Comparison of ENCODE assay signal across 9 cellular contexts in the genomic region with DNA sequence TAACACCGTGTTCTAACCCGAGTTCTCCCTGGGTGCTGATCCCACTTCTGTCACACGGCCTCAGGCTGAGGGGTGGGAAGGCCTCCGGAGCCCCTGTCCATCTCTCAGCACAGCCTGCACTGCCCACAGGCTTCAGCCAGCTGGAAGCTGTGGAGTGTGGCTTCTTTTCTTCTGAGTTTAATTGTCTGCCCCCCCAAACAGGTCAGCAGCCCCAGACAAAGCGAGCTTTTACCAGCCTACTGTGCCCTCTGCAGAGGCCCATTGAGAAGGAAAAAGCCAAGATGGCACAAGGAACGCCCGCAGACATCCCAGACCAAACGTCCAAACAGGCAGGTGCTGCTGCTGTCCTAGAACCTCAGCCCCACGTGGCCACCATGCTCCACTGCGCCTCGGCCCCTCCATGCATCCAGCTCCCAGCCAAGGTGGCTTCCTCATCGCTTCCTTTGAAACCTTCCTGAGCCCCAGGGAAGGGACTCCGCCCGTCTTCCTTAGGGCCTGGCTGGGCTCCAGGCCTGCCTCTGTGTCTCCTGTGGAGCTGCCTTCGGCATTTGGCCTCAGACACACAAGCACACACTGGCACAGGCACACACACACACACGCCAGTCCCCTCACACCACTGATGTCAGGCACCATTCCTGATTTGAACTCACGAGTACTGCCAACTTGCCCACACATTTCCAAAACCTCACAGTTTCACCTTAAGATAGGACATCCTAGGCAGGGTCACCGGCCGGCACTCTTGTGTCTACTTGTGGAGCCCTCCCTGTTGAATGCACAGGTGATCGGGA. TPM values are rescaled to one million over a fixed set of nuclear protein-coding genes. Genes with fewer than 3 reads are reported as not detected.
DNase-seq lines count a peak whose midpoint lies in the region; ATAC-seq and TF ChIP-seq lines count a peak whose summit lies in the region.
"Had no signal": no experiment of that assay in that cellular context is flagged by ENCODE, and none has a peak within 500 bp of the region (broad histone marks: within the 10 kb centered on the region; RNA-seq: fewer than 3 reads in every experiment).

No MANE protein-coding gene starts in this region.

- H3K27ac ChIP-seq in H9 (ENCODE audit: insufficient read length, low read depth, low read length) (no peak overlapping the region), gastroesophageal sphincter (peak overlapping the region; percentile 57 to 96 (median 93)), osteoblast (ENCODE audit: low read depth, low read length) (no peak overlapping the region), A673 (ENCODE audit: low read depth, low read length, poor library complexity, severe bottlenecking) (no peak overlapping the region)
- H3K27ac ChIP-seq: SJCRH30 had no signal

- H2AK5ac ChIP-seq in H9 (ENCODE audit: insufficient read length, low read length), result no peak overlapping the region

- H3K56ac ChIP-seq in H9 (ENCODE audit: insufficient read length, low read depth, low read length), result no peak overlapping the region

- no peaks in the 10 kb centered on the region for H3K9me3 Mint-ChIP-seq in H9

- TF ChIP-seq POLR2A in gastroesophageal sphincter (IDR thresholded peaks at IDR 0.05), result no peak

- CTCF ChIA-PET in A673 (lab: Charles Lee), result no interaction called here

- H3K9ac ChIP-seq in H9 (ENCODE audit: extremely low read depth, insufficient read length, low read length), result no peak overlapping the region

- H3K4me3 ChIP-seq in gastroesophageal sphincter, result peak overlapping the region; percentile 50 to 57
- H3K4me3 ChIP-seq in osteoblast (ENCODE audit: insufficient read depth, low read length), result no peak overlapping the region
- H3K4me3 ChIP-seq in A673 (ENCODE audit: low read depth, low read length, poor library complexity, severe bottlenecking), result no peak overlapping the region
- H3K4me3 ChIP-seq: SJCRH30 had no signal

- H2BK5ac ChIP-seq in H9 (ENCODE audit: insufficient read length, low read length), result no peak overlapping the region

- H3K23ac ChIP-seq in H9 (ENCODE audit: insufficient read length, low read depth, low read length), result no peak overlapping the region

- no peaks in the 10 kb centered on the region for H3K27me3 ChIP-seq in H9 (ENCODE audit: insufficient read depth, low read length)
- no peaks in the 10 kb centered on the region for H3K27me3 ChIP-seq in gastroesophageal sphincter
- H3K27me3 ChIP-seq in osteoblast (ENCODE audit: insufficient read depth, low read length), result no peaks in the 10 kb centered on the region
- H3K27me3 ChIP-seq in A673 (replicated peaks; ENCODE audit: insufficient read depth, low read depth, low read length, poor library complexity), result no peaks in the 10 kb centered on the region
- H3K27me3 ChIP-seq: SJCRH30 had no signal

- TF ChIP-seq CTCF in H9 (conservative IDR thresholded peaks at IDR 0.05), result peak; percentile 27; the same call in 2 of the 3 replicates
- TF ChIP-seq CTCF in gastroesophageal sphincter (IDR thresholded peaks at IDR 0.05), result peak in 2 of 4 experiments; percentile 24 to 36
- no peak for TF ChIP-seq CTCF in osteoblast (IDR thresholded peaks at IDR 0.05; ENCODE audit: extremely low read depth, low read depth, low read length)
- TF ChIP-seq CTCF in A673 (conservative IDR thresholded peaks at IDR 0.05; ENCODE audit: low read depth, low read length), result no peak

- intact Hi-C loops in A673 (cut with micrococcal nuclease; ENCODE audit: unreplicated experiment), result no loop called here

- H3K4me2 ChIP-seq in H9 (ENCODE audit: insufficient read depth, insufficient read length, low read length) (no peak overlapping the region), osteoblast (ENCODE audit: insufficient read depth, low read length) (no peak overlapping the region)

- TF ChIP-seq EP300 in gastroesophageal sphincter (IDR thresholded peaks at IDR 0.05), result no peak

- no peak overlapping the region for H3T11ph ChIP-seq in H9 (ENCODE audit: low read length)

- no peak overlapping the region for H2BK120ac ChIP-seq in H9 (ENCODE audit: low read depth, low read length, poor library complexity, severe bottlenecking)

- peaks cover 3% of the 10 kb centered on the region for H3K79me1 ChIP-seq in H9 (ENCODE audit: insufficient read depth, low read depth, low read length, poor library complexity, severe bottlenecking)

- no peak overlapping the region for H4K8ac ChIP-seq in H9 (replicated peaks; ENCODE audit: insufficient read length, low read depth, low read length)

- no peak overlapping the region for H3K18ac ChIP-seq in H9 (ENCODE audit: insufficient read length, low read depth, low read length)

- DNase-seq in 8988T, result peak; percentile 76
- DNase-seq in H9, result no peak
- peak; percentile 71 for DNase-seq in osteoblast (ENCODE audit: insufficient read length, low spot score, missing footprints)
- DNase-seq in T-helper 9 cell, result no peak
- no peak for DNase-seq in A673 (ENCODE audit: low spot score)
- no peak for DNase-seq in HuH-7.5 (ENCODE audit: low spot score)
- no peak for DNase-seq in AG08396 (ENCODE audit: low spot score)
- DNase-seq: SJCRH30 had no signal

- POLR2A ChIA-PET in A673 (lab: Charles Lee; ENCODE audit: low non-redundant PET), result no interaction called here

- H3K27me3 Mint-ChIP-seq in H9 (ENCODE audit: low read depth), result no peaks in the 10 kb centered on the region

- H3K36me3 ChIP-seq in gastroesophageal sphincter (peaks cover 0 to 9% of the 10 kb centered on the region in 2 donors), osteoblast (ENCODE audit: insufficient read depth, low read length) (no peaks in the 10 kb centered on the region), A673 (ENCODE audit: insufficient read depth, low read length, poor library complexity, severe bottlenecking) (no peaks in the 10 kb centered on the region)
- H3K36me3 ChIP-seq: SJCRH30 had no signal

- H2BK15ac ChIP-seq in H9 (ENCODE audit: low read depth, low read length), result no peak overlapping the region

- H4K5ac ChIP-seq in H9 (ENCODE audit: insufficient read length, low read depth, low read length), result no peak overlapping the region

- H3K27ac Mint-ChIP-seq in H9, result peak overlapping the region; percentile 34 to 90 (median 42); a peak in 5 of 7 replicates

- no TSS peak for BruUV-seq in A673 (replicated peaks; lab: Mats Ljungman, UMichigan)

- H3K9me3 ChIP-seq in H9 (ENCODE audit: control insufficient read depth, low read depth, low read length), result no peaks in the 10 kb centered on the region
- H3K9me3 ChIP-seq in gastroesophageal sphincter, result no peaks in the 10 kb centered on the region
- no peaks in the 10 kb centered on the region for H3K9me3 ChIP-seq in osteoblast (ENCODE audit: low read depth, low read length)
- no peaks in the 10 kb centered on the region for H3K9me3 ChIP-seq in A673 (ENCODE audit: low read depth, low read length, poor library complexity, severe bottlenecking)
- H3K9me3 ChIP-seq: SJCRH30 had no signal

- no peak overlapping the region for H2AFZ ChIP-seq in H9 (ENCODE audit: low read length)
- H2AFZ ChIP-seq in osteoblast (ENCODE audit: low read length), result no peak overlapping the region

- H3K4me1 ChIP-seq in H9 (ENCODE audit: insufficient read depth, low read length) (no peaks in the 10 kb centered on the region), gastroesophageal sphincter (peaks cover 9 to 100% (median 89%) of the 10 kb centered on the region in 3 donors), osteoblast (ENCODE audit: insufficient read depth, low read length) (peaks cover 4% of the 10 kb centered on the region), A673 (ENCODE audit: insufficient read depth, low read length, poor library complexity, severe bottlenecking) (no peaks in the 10 kb centered on the region)
- H3K4me1 ChIP-seq: SJCRH30 had no signal

- WGBS in H9 (ENCODE audit: extremely low coverage, insufficient read length, low lambda C conversion rate), result no CpG with 5 or more reads among the region's 20 CpGs
- 35 to 42% methylated on average over 5 of the region's 20 CpGs for WGBS in gastroesophageal sphincter (ENCODE audit: low coverage in 1 of 2), 2 donors

- H2BK12ac ChIP-seq in H9 (ENCODE audit: insufficient read length, low read depth, low read length), result no peak overlapping the region

- no peak for ATAC-seq in gastroesophageal sphincter

- no peak overlapping the region; the same call in 1 of the 2 replicates for H3K14ac ChIP-seq in H9 (ENCODE audit: insufficient read depth, low read length)

- H4K91ac ChIP-seq in H9 (ENCODE audit: insufficient read length, low read depth, low read length), result no peak overlapping the region

- H3K4me3 Mint-ChIP-seq in H9, result no peak overlapping the region

- peaks cover 0 to 5% of the 10 kb centered on the region in 2 experiments; a peak in 1 of 4 replicates for H3K4me1 Mint-ChIP-seq in H9

- no peak overlapping the region for H3K4ac ChIP-seq in H9 (ENCODE audit: low read depth, low read length)

- H3K79me2 ChIP-seq in H9 (ENCODE audit: insufficient read depth, low read length) (no peaks in the 10 kb centered on the region), osteoblast (ENCODE audit: insufficient read depth, low read length) (peaks cover 53% of the 10 kb centered on the region)

- no peak overlapping the region for H2BK20ac ChIP-seq in H9 (ENCODE audit: low read depth, low read length, poor library complexity, severe bottlenecking)

- no peaks in the 10 kb centered on the region for H3K23me2 ChIP-seq in H9 (ENCODE audit: insufficient read length, low read depth, low read length, poor library complexity, severe bottlenecking)

- peaks cover 0 to 4% (median 0%) of the 10 kb centered on the region in 3 experiments; a peak in 1 of 7 replicates for H3K36me3 Mint-ChIP-seq in H9 (ENCODE audit: insufficient read depth in 1 of 3, low read depth in 3 of 3)

- H4K20me1 ChIP-seq in H9 (ENCODE audit: control insufficient read depth, insufficient read depth, insufficient read length) (no peaks in the 10 kb centered on the region), osteoblast (ENCODE audit: insufficient read depth, low read length) (peaks cover 71% of the 10 kb centered on the region)

RNA-seq across cellular contexts. Expression of a gene that starts 1.7 kb away (rescaled TPM):
- total RNA-seq in H9 (2021), result 22.7 and 24.2 TPM in 2 replicates
- total RNA-seq in gastroesophageal sphincter, result 100 to 1,000 TPM in 2 of 4 donors, 10 to 100 TPM in 2; 59.6 to 103 (median 87.8) TPM
- 28.2 and 29.8 TPM in 2 replicates for total RNA-seq in osteoblast
- total RNA-seq in A673 (2021), result 14.5 and 14.7 TPM in 2 replicates

Comparison
In these comparisons a context has a peak if more than half of its experiments do, and no peak if none do; other contexts are left out.
1. DNase-seq: peak in 8988T (single experiment) and osteoblast (single experiment); none in H9 (single experiment), T-helper 9 cell (single experiment), A673 (single experiment), HuH-7.5 (single experiment) and AG08396 (single experiment).
2. H3K27ac ChIP-seq: peak in gastroesophageal sphincter (4 of 4); none in H9 (single experiment), osteoblast (single experiment) and A673 (single experiment).
3. H3K4me3 ChIP-seq: peak in gastroesophageal sphincter (2 of 2); none in osteoblast (single experiment) and A673 (single experiment).